ENCODE assay signal across 1 cellular context in genomic region chr17:76544123-76544915, GRCh38.
TF ChIP-seq lines count a peak whose summit lies in the region.

No MANE protein-coding gene starts in this region.

TF ChIP-seq in GM12891, 5 proteins besides CTCF, POLR2A, EP300 and RAD21:
- TF ChIP-seq TAF1 (IDR thresholded peaks at IDR 0.05; ENCODE audit: low read depth, low read length) (no peak), SPI1 (IDR thresholded peaks at IDR 0.05; ENCODE audit: low read depth, low read length) (no peak), POLR2AphosphoS5 (IDR thresholded peaks at IDR 0.05; ENCODE audit: low read depth, low read length) (no peak), PAX5 (IDR thresholded peaks at IDR 0.05; ENCODE audit: insufficient read depth, low read length, severe bottlenecking) (no peak), POU2F2 (IDR thresholded peaks at IDR 0.05; ENCODE audit: low read depth, low read length) (no peak)
TF ChIP-seq in GM12891: peak in this region for 0.
